Comparison of ENCODE assay signal across 12 cellular contexts in the genomic region with DNA sequence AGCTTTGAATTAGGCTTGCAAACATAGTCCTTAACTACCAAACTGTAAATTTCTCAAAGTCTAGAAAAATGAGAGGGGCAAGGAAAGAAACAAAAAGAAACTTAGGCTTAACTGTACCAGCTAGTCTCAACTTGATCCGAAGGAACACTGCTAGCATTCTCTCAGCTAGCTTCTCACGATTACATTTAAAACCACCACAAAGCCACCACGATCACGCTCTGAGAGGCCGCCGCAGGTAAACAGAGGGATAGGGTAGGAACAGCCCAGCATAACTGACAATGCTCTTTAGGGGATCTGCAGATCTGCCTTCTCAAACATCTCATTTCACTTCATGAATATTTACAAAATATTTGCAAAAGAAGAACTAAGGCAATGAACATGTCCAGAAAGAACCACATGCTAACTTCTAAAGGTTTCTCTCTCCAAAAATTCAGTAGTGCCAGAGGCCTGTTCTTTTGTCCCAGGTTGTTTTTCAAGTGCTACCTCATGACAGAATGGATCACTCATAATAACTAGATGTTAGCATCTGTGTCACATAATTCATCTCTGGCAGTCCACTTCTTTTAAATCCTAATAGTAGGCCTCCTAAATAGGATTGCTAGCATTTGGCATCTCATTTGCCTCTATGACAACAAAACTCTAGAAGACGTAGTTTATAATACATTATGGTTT. TPM values are rescaled to one million over a fixed set of nuclear protein-coding genes. Genes with fewer than 3 reads are reported as not detected.
A peak's percentile ranks its signal among the peaks of the same experiment; 100 is the strongest.
DNase-seq lines count a peak whose midpoint lies in the region; ATAC-seq and TF ChIP-seq lines count a peak whose summit lies in the region.
"Had no signal": no experiment of that assay in that cellular context is flagged by ENCODE, and none has a peak within 500 bp of the region (broad histone marks: within the 10 kb centered on the region; RNA-seq: fewer than 3 reads in every experiment).

No MANE protein-coding gene starts in this region.

- H4K20me1 ChIP-seq in OCI-LY7 (ENCODE audit: insufficient read depth, low read length): peaks cover 44% of the 10 kb centered on the region

- H3K79me2 ChIP-seq in OCI-LY7 (ENCODE audit: insufficient read depth, low read depth, low read length): peaks cover 100% of the 10 kb centered on the region

- H3K4me1 Mint-ChIP-seq in activated T-cell treated with anti-CD3 and anti-CD28 coated beads, Interleukin-2, amount 50 U/mL, for 4 hours (ENCODE audit: low read depth): peaks cover 69% of the 10 kb centered on the region
- peaks cover 40% of the 10 kb centered on the region for H3K4me1 Mint-ChIP-seq in T-helper 17 cell
- H3K4me1 Mint-ChIP-seq in effector memory CD8-positive, alpha-beta T cell (ENCODE audit: low read depth in 2 of 2): peaks cover 49 to 68% of the 10 kb centered on the region in 2 donors
- H3K4me1 Mint-ChIP-seq in stimulated activated naive B cell treated with anti-CD40 and anti-IgM and Interleukin-4, amounts not matched to agents 10 μg/mL and 1 μg/mL and 100 μg/mL, for 72 hours: peaks cover 29 to 53% of the 10 kb centered on the region in 2 donors

- peak overlapping the region; percentile 57 for H3K4me3 Mint-ChIP-seq in activated T-cell treated with anti-CD3 and anti-CD28 coated beads, Interleukin-2, amount 50 U/mL, for 4 hours
- H3K4me3 Mint-ChIP-seq in T-helper 17 cell: peak overlapping the region; percentile 75
- peak overlapping the region; percentile 48 to 61 for H3K4me3 Mint-ChIP-seq in effector memory CD8-positive, alpha-beta T cell
- no peak overlapping the region for H3K4me3 Mint-ChIP-seq in stimulated activated naive B cell treated with anti-CD40 and anti-IgM and Interleukin-4, amounts not matched to agents 10 μg/mL and 1 μg/mL and 100 μg/mL, for 72 hours

- ATAC-seq in activated T-cell treated with anti-CD3 and anti-CD28 coated beads, Interleukin-2, amount 50 U/mL, for 4 hours: peak in 1 of 2 donors; percentile 9
- peak; percentile 60 for ATAC-seq in T-helper 17 cell
- ATAC-seq in effector memory CD8-positive, alpha-beta T cell (replicated peaks): peak; percentile 34
- ATAC-seq in stimulated activated naive B cell treated with anti-CD40 and anti-IgM and Interleukin-4, amounts not matched to agents 10 μg/mL and 1 μg/mL and 100 μg/mL, for 72 hours (replicated peaks): no peak
- no peak for ATAC-seq in mucosa of descending colon
- ATAC-seq: K562, lower lobe of right lung had no signal

- TF ChIP-seq CTCF in OCI-LY7 (conservative IDR thresholded peaks at IDR 0.05; ENCODE audit: low read length): no peak
- TF ChIP-seq CTCF in mucosa of descending colon (IDR thresholded peaks at IDR 0.05): no peak
- TF ChIP-seq CTCF in esophagus squamous epithelium (IDR thresholded peaks at IDR 0.05): no peak

- H3K27ac ChIP-seq in OCI-LY7 (ENCODE audit: low read depth, low read length, poor library complexity, severe bottlenecking) (no peak overlapping the region), esophagus squamous epithelium (peak overlapping the region in 1 of 4 donors; percentile 47)
- H3K27ac ChIP-seq: lower lobe of right lung had no signal

- no peaks in the 10 kb centered on the region for H3K27me3 ChIP-seq in esophagus squamous epithelium

- H3K36me3 Mint-ChIP-seq in activated T-cell treated with anti-CD3 and anti-CD28 coated beads, Interleukin-2, amount 50 U/mL, for 4 hours (ENCODE audit: insufficient read depth): peaks cover 2% of the 10 kb centered on the region
- no peaks in the 10 kb centered on the region for H3K36me3 Mint-ChIP-seq in T-helper 17 cell (ENCODE audit: low read depth)
- H3K36me3 Mint-ChIP-seq in effector memory CD8-positive, alpha-beta T cell (ENCODE audit: insufficient read depth): peaks cover 7% of the 10 kb centered on the region
- peaks cover 3 to 6% of the 10 kb centered on the region in 2 donors for H3K36me3 Mint-ChIP-seq in stimulated activated naive B cell treated with anti-CD40 and anti-IgM and Interleukin-4, amounts not matched to agents 10 μg/mL and 1 μg/mL and 100 μg/mL, for 72 hours

- POLR2A ChIA-PET in OCI-LY7 (lab: Charles Lee): interaction anchor here (0.6 to 1.9 kb wide), 6 partner anchors 8 to 419 kb away, joined by 3 to 10 read pairs (median 3); no protein-coding TSS in a partner anchor

- no peak overlapping the region for H3K4me2 ChIP-seq in OCI-LY7 (ENCODE audit: low read length)

- H3K27ac Mint-ChIP-seq in T-helper 17 cell: peak overlapping the region; percentile 80
- H3K27ac Mint-ChIP-seq in effector memory CD8-positive, alpha-beta T cell: peak overlapping the region; percentile 84 to 85
- peak overlapping the region; percentile 5 for H3K27ac Mint-ChIP-seq in stimulated activated naive B cell treated with anti-CD40 and anti-IgM and Interleukin-4, amounts not matched to agents 10 μg/mL and 1 μg/mL and 100 μg/mL, for 72 hours

- H3K4me1 ChIP-seq in OCI-LY7 (ENCODE audit: insufficient read depth, low read length, poor library complexity, severe bottlenecking) (peaks cover 18% of the 10 kb centered on the region), mucosa of descending colon (ENCODE audit: low read depth) (peaks cover 68% of the 10 kb centered on the region), esophagus squamous epithelium (peaks cover 12 to 78% (median 24%) of the 10 kb centered on the region in 3 donors)

- no peak for DNase-seq in activated T-cell treated with anti-CD3 and anti-CD28 coated beads, Interleukin-2, amount 50 U/mL, for 4 hours
- DNase-seq in activated T-cell treated with anti-CD3 and anti-CD28 coated beads, Interleukin-2, amount 50 U/mL, for 1 hour: no peak
- DNase-seq in T-helper 17 cell (no peak), OCI-LY7 (ENCODE audit: low spot score) (no peak), mucosa of descending colon (no peak), esophagus squamous epithelium (lab: John Stamatoyannopoulos, UW) (no peak)
- DNase-seq in effector memory CD8-positive, alpha-beta T cell: no peak
- no peak for DNase-seq in stimulated activated naive B cell treated with anti-CD40 and anti-IgM and Interleukin-4, amounts not matched to agents 10 μg/mL and 1 μg/mL and 100 μg/mL, for 72 hours
- DNase-seq: activated effector memory CD4-positive, alpha-beta T cell treated with Interleukin-2 at 50 U/mL for 16 hours; lower lobe of right lung; NCI-H774 had no signal

- H3K36me3 ChIP-seq in OCI-LY7 (ENCODE audit: insufficient read depth, low read length) (no peaks in the 10 kb centered on the region; the same call in 1 of the 2 replicates), mucosa of descending colon (ENCODE audit: low read depth) (no peaks in the 10 kb centered on the region), esophagus squamous epithelium (no peaks in the 10 kb centered on the region)
- H3K36me3 ChIP-seq: lower lobe of right lung had no signal

- intact Hi-C loops in OCI-LY7 (cut with micrococcal nuclease; ENCODE audit: unreplicated experiment) (no loop called here), mucosa of descending colon (cut with DNase I, micrococcal nuclease) (no loop called here), esophagus squamous epithelium (cut with DNase I) (no loop called here)

- H3K27me3 Mint-ChIP-seq in activated T-cell treated with anti-CD3 and anti-CD28 coated beads, Interleukin-2, amount 50 U/mL, for 4 hours (ENCODE audit: low read depth): no peaks in the 10 kb centered on the region
- no peaks in the 10 kb centered on the region for H3K27me3 Mint-ChIP-seq in T-helper 17 cell
- H3K27me3 Mint-ChIP-seq in effector memory CD8-positive, alpha-beta T cell: no peaks in the 10 kb centered on the region
- no peaks in the 10 kb centered on the region for H3K27me3 Mint-ChIP-seq in stimulated activated naive B cell treated with anti-CD40 and anti-IgM and Interleukin-4, amounts not matched to agents 10 μg/mL and 1 μg/mL and 100 μg/mL, for 72 hours

- no peak overlapping the region for H2AFZ ChIP-seq in OCI-LY7 (ENCODE audit: low read length)

- BruUV-seq in OCI-LY7 (replicated peaks; lab: Mats Ljungman, UMichigan): no TSS peak

- 72 to 77% methylated on average over 7 of the region's 7 CpGs for WGBS in esophagus squamous epithelium, 2 donors

- CTCF ChIA-PET in OCI-LY7 (lab: Charles Lee; ENCODE audit: unreplicated experiment): no interaction called here

- TF ChIP-seq POLR2A in esophagus squamous epithelium (IDR thresholded peaks at IDR 0.05): no peak

- H3K9me3 ChIP-seq in T-helper 17 cell (ENCODE audit: control insufficient read depth, low read length, poor library complexity, severe bottlenecking) (no peaks in the 10 kb centered on the region), OCI-LY7 (ENCODE audit: low read length) (no peaks in the 10 kb centered on the region), mucosa of descending colon (no peaks in the 10 kb centered on the region), esophagus squamous epithelium (no peaks in the 10 kb centered on the region)
- H3K9me3 ChIP-seq: lower lobe of right lung had no signal

- H3K4me3 ChIP-seq in OCI-LY7 (ENCODE audit: low read depth, low read length, poor library complexity, severe bottlenecking) (no peak overlapping the region), mucosa of descending colon (no peak overlapping the region), esophagus squamous epithelium (no peak overlapping the region)
- H3K4me3 ChIP-seq: K562, lower lobe of right lung had no signal

- H3K9me2 ChIP-seq in OCI-LY7 (ENCODE audit: insufficient read depth, low read length): no peaks in the 10 kb centered on the region

- no peaks in the 10 kb centered on the region for H3K9me3 Mint-ChIP-seq in activated T-cell treated with anti-CD3 and anti-CD28 coated beads, Interleukin-2, amount 50 U/mL, for 4 hours
- H3K9me3 Mint-ChIP-seq in effector memory CD8-positive, alpha-beta T cell: no peaks in the 10 kb centered on the region
- no peaks in the 10 kb centered on the region for H3K9me3 Mint-ChIP-seq in stimulated activated naive B cell treated with anti-CD40 and anti-IgM and Interleukin-4, amounts not matched to agents 10 μg/mL and 1 μg/mL and 100 μg/mL, for 72 hours

RNA-seq across cellular contexts. Expression of a gene that starts 18.9 kb away (rescaled TPM):
- total RNA-seq in activated T-cell treated with anti-CD3 and anti-CD28 coated beads, Interleukin-2, amount 50 U/mL, for 4 hours: 10 to 100 TPM; 26.0 to 30.0 (median 28.5) TPM
- total RNA-seq in T-helper 17 cell (10 to 100 TPM; 18.7 to 20.2 TPM), OCI-LY7 (2022) (55.9 and 74.5 TPM in 2 replicates), mucosa of descending colon (10 to 100 TPM; 42.5 to 51.3 (median 46.4) TPM), esophagus squamous epithelium (10 to 100 TPM; 31.8 to 50.0 (median 44.5) TPM)
- 27.9 and 36.1 TPM in 2 replicates for total RNA-seq in OCI-LY7 (2014; rRNA removed; shearing (Covaris generic))

Comparison
In these comparisons a context has a peak if more than half of its experiments do, and no peak if none do; other contexts are left out.
1. ATAC-seq: peak in T-helper 17 cell (single experiment) and effector memory CD8-positive, alpha-beta T cell (single experiment); none in stimulated activated naive B cell treated with anti-CD40 and anti-IgM and Interleukin-4, amounts not matched to agents 10 μg/mL and 1 μg/mL and 100 μg/mL, for 72 hours (0 of 2) and mucosa of descending colon (single experiment).
2. H3K4me3 Mint-ChIP-seq: peak in activated T-cell treated with anti-CD3 and anti-CD28 coated beads, Interleukin-2, amount 50 U/mL, for 4 hours (single experiment), T-helper 17 cell (single experiment) and effector memory CD8-positive, alpha-beta T cell (2 of 2); none in stimulated activated naive B cell treated with anti-CD40 and anti-IgM and Interleukin-4, amounts not matched to agents 10 μg/mL and 1 μg/mL and 100 μg/mL, for 72 hours (0 of 2).
3. H3K27ac Mint-ChIP-seq: peak in every context shown above with its lines; median percentile 84 in effector memory CD8-positive, alpha-beta T cell; 80 in T-helper 17 cell; 5 in stimulated activated naive B cell treated with anti-CD40 and anti-IgM and Interleukin-4, amounts not matched to agents 10 μg/mL and 1 μg/mL and 100 μg/mL, for 72 hours.